In the genomic region with DNA sequence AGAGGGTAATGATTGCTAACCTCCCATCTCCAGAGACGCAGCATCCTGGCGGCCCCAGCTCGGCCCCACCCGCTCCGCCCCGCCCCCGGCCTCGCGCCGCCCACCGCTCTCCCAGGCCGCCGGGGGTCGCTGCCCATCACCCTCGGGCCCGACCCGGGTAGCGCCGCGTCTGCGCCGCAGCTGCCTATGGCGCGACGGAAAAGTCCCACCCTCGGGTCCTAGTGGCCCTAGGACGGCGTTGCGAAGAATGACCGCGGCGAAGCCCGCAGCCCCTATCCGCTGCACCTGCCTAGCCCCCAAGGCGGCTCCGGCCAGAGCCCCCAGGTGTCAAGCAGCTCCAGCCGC, we compare ENCODE assay signal across 1 cellular context.
A peak's percentile ranks its signal among the peaks of the same experiment; 100 is the strongest.
TF ChIP-seq lines count a peak whose summit lies in the region.

No MANE protein-coding gene starts in this region.

TF ChIP-seq in GM12878, 131 proteins besides CTCF, POLR2A, EP300 and RAD21:
- TF ChIP-seq TCF3 (IDR thresholded peaks at IDR 0.05; ENCODE audit: borderline replicate concordance, insufficient read depth, low read depth, low read length) (0 out of 2 replicates have a peak, but pooled peaks have one; percentile 33), ZNF207 (IDR thresholded peaks at IDR 0.05; ENCODE audit: borderline replicate concordance) (no peak), NR2F1 (conservative IDR thresholded peaks at IDR 0.05) (peak; percentile 67), SMARCA5 (IDR thresholded peaks at IDR 0.05) (peak; percentile 70; the same call in 1 of the 2 replicates), LARP7 (IDR thresholded peaks at IDR 0.05) (peak; percentile 56; the same call in 1 of the 2 replicates), BHLHE40 (IDR thresholded peaks at IDR 0.05; ENCODE audit: borderline replicate concordance in 1 of 2, low read depth in 2 of 2, low read length in 1 of 2) (peak in 1 of 2 experiments; percentile 5; a peak in 1 of 4 replicates)
- TF ChIP-seq, protein P1, sequence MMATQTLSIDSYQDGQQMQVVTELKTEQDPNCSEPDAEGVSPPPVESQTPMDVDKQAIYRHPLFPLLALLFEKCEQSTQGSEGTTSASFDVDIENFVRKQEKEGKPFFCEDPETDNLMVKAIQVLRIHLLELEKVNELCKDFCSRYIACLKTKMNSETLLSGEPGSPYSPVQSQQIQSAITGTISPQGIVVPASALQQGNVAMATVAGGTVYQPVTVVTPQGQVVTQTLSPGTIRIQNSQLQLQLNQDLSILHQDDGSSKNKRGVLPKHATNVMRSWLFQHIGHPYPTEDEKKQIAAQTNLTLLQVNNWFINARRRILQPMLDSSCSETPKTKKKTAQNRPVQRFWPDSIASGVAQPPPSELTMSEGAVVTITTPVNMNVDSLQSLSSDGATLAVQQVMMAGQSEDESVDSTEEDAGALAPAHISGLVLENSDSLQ (IDR thresholded peaks at IDR 0.05), result peak; percentile 24; the same call in 1 of the 2 replicates
- TF ChIP-seq, protein P2, sequence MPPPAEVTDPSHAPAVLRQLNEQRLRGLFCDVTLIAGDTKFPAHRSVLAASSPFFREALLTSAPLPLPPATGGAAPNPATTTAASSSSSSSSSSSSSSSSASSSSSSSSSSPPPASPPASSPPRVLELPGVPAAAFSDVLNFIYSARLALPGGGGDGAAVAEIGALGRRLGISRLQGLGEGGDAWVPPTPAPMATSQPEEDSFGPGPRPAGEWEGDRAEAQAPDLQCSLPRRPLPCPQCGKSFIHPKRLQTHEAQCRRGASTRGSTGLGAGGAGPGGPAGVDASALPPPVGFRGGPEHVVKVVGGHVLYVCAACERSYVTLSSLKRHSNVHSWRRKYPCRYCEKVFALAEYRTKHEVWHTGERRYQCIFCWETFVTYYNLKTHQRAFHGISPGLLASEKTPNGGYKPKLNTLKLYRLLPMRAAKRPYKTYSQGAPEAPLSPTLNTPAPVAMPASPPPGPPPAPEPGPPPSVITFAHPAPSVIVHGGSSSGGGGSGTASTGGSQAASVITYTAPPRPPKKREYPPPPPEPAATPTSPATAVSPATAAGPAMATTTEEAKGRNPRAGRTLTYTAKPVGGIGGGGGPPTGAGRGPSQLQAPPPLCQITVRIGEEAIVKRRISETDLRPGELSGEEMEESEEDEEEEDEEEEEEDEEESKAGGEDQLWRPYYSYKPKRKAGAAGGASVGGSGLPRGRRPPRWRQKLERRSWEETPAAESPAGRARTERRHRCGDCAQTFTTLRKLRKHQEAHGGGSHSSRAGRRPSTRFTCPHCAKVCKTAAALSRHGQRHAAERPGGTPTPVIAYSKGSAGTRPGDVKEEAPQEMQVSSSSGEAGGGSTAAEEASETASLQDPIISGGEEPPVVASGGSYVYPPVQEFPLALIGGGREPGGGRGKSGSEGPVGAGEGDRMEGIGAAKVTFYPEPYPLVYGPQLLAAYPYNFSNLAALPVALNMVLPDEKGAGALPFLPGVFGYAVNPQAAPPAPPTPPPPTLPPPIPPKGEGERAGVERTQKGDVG (CRISPR knock-in tag; IDR thresholded peaks at IDR 0.05), result 0 out of 2 replicates have a peak, but pooled peaks have one; percentile 61
- TF ChIP-seq, protein P3, sequence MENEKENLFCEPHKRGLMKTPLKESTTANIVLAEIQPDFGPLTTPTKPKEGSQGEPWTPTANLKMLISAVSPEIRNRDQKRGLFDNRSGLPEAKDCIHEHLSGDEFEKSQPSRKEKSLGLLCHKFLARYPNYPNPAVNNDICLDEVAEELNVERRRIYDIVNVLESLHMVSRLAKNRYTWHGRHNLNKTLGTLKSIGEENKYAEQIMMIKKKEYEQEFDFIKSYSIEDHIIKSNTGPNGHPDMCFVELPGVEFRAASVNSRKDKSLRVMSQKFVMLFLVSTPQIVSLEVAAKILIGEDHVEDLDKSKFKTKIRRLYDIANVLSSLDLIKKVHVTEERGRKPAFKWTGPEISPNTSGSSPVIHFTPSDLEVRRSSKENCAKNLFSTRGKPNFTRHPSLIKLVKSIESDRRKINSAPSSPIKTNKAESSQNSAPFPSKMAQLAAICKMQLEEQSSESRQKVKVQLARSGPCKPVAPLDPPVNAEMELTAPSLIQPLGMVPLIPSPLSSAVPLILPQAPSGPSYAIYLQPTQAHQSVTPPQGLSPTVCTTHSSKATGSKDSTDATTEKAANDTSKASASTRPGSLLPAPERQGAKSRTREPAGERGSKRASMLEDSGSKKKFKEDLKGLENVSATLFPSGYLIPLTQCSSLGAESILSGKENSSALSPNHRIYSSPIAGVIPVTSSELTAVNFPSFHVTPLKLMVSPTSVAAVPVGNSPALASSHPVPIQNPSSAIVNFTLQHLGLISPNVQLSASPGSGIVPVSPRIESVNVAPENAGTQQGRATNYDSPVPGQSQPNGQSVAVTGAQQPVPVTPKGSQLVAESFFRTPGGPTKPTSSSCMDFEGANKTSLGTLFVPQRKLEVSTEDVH (IDR thresholded peaks at IDR 0.05; ENCODE audit: low read depth, partially characterized antibody), result no peak
